In the genomic region with DNA sequence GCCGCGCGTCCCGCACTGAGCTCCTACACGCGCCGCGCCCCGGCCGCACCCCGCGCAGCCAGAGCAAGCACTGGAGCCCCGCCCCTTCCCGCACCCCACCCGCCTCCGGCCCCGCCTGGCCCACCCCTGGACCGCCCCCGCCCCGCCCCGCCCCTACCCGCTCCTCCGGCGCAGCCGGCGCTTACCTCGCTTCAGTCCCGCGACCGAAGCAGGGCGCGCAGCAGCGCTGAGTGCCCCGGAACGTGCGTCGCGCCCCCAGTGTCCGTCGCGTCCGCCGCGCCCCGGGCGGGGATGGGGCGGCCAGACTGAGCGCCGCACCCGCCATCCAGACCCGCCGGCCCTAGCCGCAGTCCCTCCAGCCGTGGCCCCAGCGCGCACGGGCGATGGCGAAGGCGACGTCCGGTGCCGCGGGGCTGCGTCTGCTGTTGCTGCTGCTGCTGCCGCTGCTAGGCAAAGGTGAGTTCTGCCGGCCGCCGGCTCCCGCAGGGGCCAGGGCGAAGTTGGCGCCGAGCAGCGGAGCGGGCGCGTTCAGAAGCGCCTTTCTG, we compare ENCODE assay signal across 8 cellular contexts. TPM values are rescaled to one million over a fixed set of nuclear protein-coding genes. Genes with fewer than 3 reads are reported as not detected.
DNase-seq lines count a peak whose midpoint lies in the region; ATAC-seq and TF ChIP-seq lines count a peak whose summit lies in the region.

Gene RET (plus strand): TSS at position 194 of the 545 bp plus-strand sequence. CDS start 190 bp downstream, at position 384.

- H3K27me3 Mint-ChIP-seq in activated naive CD4-positive, alpha-beta T cell treated with anti-CD3 and anti-CD28 coated beads, Interleukin-2, amount 50 U/mL, for 24 hours, result peaks cover 24% of the 10 kb centered on the region
- peaks cover 46% of the 10 kb centered on the region for H3K27me3 Mint-ChIP-seq in activated T-cell treated with anti-CD3 and anti-CD28 coated beads, Interleukin-2, amount 50 U/mL, for 4 hours (ENCODE audit: low read depth)

- no peaks in the 10 kb centered on the region for H3K36me3 Mint-ChIP-seq in activated naive CD4-positive, alpha-beta T cell treated with anti-CD3 and anti-CD28 coated beads, Interleukin-2, amount 50 U/mL, for 24 hours
- H3K36me3 Mint-ChIP-seq in activated T-cell treated with anti-CD3 and anti-CD28 coated beads, Interleukin-2, amount 50 U/mL, for 4 hours (ENCODE audit: insufficient read depth), result no peaks in the 10 kb centered on the region

- H3K4me1 ChIP-seq in left ventricle myocardium inferior, result peaks cover 20% of the 10 kb centered on the region
- peaks cover 5% of the 10 kb centered on the region in 2 donors for H3K4me1 ChIP-seq in gastrocnemius medialis

- H3K4me3 ChIP-seq in left ventricle myocardium inferior, result peak within 1 kb of the TSS; percentile 68
- peak within 1 kb of the TSS; percentile 51 to 57 (median 56) for H3K4me3 ChIP-seq in gastrocnemius medialis

- H3K36me3 ChIP-seq in left ventricle myocardium inferior, result no peaks in the 10 kb centered on the region
- no peaks in the 10 kb centered on the region for H3K36me3 ChIP-seq in gastrocnemius medialis

- no peaks in the 10 kb centered on the region for H3K4me1 Mint-ChIP-seq in activated naive CD4-positive, alpha-beta T cell treated with anti-CD3 and anti-CD28 coated beads, Interleukin-2, amount 50 U/mL, for 24 hours
- peaks cover 8% of the 10 kb centered on the region for H3K4me1 Mint-ChIP-seq in activated T-cell treated with anti-CD3 and anti-CD28 coated beads, Interleukin-2, amount 50 U/mL, for 4 hours (ENCODE audit: low read depth)

- TF ChIP-seq CTCF in left ventricle myocardium inferior (IDR thresholded peaks at IDR 0.05; ENCODE audit: borderline replicate concordance) (no peak), gastrocnemius medialis (IDR thresholded peaks at IDR 0.05 in 4 of 5, conservative IDR thresholded peaks at IDR 0.05 in 1 of 5) (no peak)

- ATAC-seq in activated T-cell treated with anti-CD3 and anti-CD28 coated beads, Interleukin-2, amount 50 U/mL, for 4 hours, result peak; percentile 39 to 47
- ATAC-seq in gastrocnemius medialis, result peak in 1 of 2 donors; percentile 40
- no peak for ATAC-seq in GM19324 (IDR thresholded peaks at IDR 0.05; ENCODE audit: low FRiP score, unreplicated experiment)

- TF ChIP-seq POLR2A in gastrocnemius medialis (IDR thresholded peaks at IDR 0.05), result no peak

- H3K9me3 Mint-ChIP-seq in activated naive CD4-positive, alpha-beta T cell treated with anti-CD3 and anti-CD28 coated beads, Interleukin-2, amount 50 U/mL, for 24 hours, result no peaks in the 10 kb centered on the region
- H3K9me3 Mint-ChIP-seq in activated T-cell treated with anti-CD3 and anti-CD28 coated beads, Interleukin-2, amount 50 U/mL, for 4 hours, result no peaks in the 10 kb centered on the region

- intact Hi-C loops in left ventricle myocardium inferior (cut with micrococcal nuclease) (no loop called here), gastrocnemius medialis (cut with DNase I; ENCODE audit: low total_unique reads) (no loop called here)

- no peak within 1 kb of the TSS for H3K27ac Mint-ChIP-seq in activated naive CD4-positive, alpha-beta T cell treated with anti-CD3 and anti-CD28 coated beads, Interleukin-2, amount 50 U/mL, for 24 hours

- H3K27me3 ChIP-seq in left ventricle myocardium inferior (ENCODE audit: low read depth) (peaks cover 99% of the 10 kb centered on the region), gastrocnemius medialis (peaks cover 27 to 44% (median 31%) of the 10 kb centered on the region in 3 donors)

- H3K4me3 Mint-ChIP-seq in activated naive CD4-positive, alpha-beta T cell treated with anti-CD3 and anti-CD28 coated beads, Interleukin-2, amount 50 U/mL, for 24 hours, result peak within 1 kb of the TSS; percentile 62
- peak within 1 kb of the TSS; percentile 53 for H3K4me3 Mint-ChIP-seq in activated T-cell treated with anti-CD3 and anti-CD28 coated beads, Interleukin-2, amount 50 U/mL, for 4 hours

- H3K9me3 ChIP-seq in left ventricle myocardium inferior (replicated peaks) (no peaks in the 10 kb centered on the region), gastrocnemius medialis (no peaks in the 10 kb centered on the region)

- in situ Hi-C loops in gastrocnemius medialis (cut with MboI; ENCODE audit: low sequenced_read_pairs in 4 of 4), result no loop called here

- H3K27ac ChIP-seq in left ventricle myocardium inferior (replicated peaks) (peak within 1 kb of the TSS; percentile 48), gastrocnemius medialis (no peak within 1 kb of the TSS)

- DNase-seq in activated naive CD4-positive, alpha-beta T cell treated with Interleukin-2 at 50 U/mL for 16 hours, result no peak
- DNase-seq in activated T-cell treated with anti-CD3 and anti-CD28 coated beads, Interleukin-2, amount 50 U/mL, for 4 hours, result no peak
- DNase-seq in left ventricle myocardium inferior (peak; percentile 60), gastrocnemius medialis (no peak), SW480 (ENCODE audit: low spot score) (no peak)
- no peak for DNase-seq in activated CD4-positive, CD25-positive, alpha-beta regulatory T cell (lab: John Stamatoyannopoulos, UW)

RNA-seq across cellular contexts. Expression of gene RET, which starts in this region (rescaled TPM):
- total RNA-seq in activated T-cell treated with anti-CD3 and anti-CD28 coated beads, Interleukin-2, amount 50 U/mL, for 4 hours, result under 1 TPM; 0.13 to 0.41 (median 0.13) TPM
- total RNA-seq in left ventricle myocardium inferior, result 0.60 TPM
- total RNA-seq in gastrocnemius medialis, result 1 to 10 TPM in 1 of 4 donors, under 1 TPM in 3; 0.51 to 1.2 (median 0.62) TPM

Comparison
In these comparisons a context has a peak if more than half of its experiments do, and no peak if none do; other contexts are left out.
1. Peak in ATAC-seq in activated T-cell treated with anti-CD3 and anti-CD28 coated beads, Interleukin-2, amount 50 U/mL, for 4 hours; RNA of the gene not detected or under 1 TPM.
2. Peak in DNase-seq, H3K4me3 ChIP-seq and H3K27ac ChIP-seq in left ventricle myocardium inferior; RNA of the gene not detected or under 1 TPM.